8 cellular contexts compared by ENCODE assay signal in the genomic region with DNA sequence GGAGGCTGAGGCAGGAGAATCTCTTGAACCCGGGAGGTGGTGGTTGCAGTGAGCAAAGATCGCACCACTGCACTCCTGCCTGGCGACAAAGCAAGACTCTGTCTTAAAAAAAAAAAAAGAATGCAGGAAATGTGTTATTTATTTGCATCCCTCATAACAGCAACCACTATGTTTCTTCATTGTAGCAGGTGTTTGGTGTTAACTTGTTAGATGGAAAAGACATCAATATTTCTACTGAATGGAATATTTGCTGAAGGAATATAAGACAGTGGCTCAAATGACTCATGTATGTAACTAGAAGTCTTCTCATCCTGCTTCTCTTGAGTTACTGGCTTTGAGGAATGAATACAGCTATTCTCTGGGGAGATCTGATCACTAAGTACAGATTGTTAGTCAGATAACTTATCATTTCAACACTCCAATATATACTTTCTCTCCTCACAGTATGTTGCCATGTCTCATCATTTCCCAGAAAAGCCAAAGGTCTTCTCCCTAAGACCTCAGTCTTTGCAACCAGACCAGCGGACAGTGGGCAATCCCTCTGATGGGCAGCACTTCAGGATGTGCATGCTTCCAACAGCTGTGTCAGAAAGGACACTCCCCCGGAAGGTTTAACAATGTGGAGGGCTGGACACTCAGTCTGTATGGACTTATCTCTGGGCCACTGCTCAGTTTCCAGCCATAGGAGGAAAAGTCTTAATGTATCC.
DNase-seq lines count a peak whose midpoint lies in the region; ATAC-seq and TF ChIP-seq lines count a peak whose summit lies in the region.

No MANE protein-coding gene starts in this region.

- ATAC-seq in mucosa of descending colon (peak; percentile 64), HG02588 (IDR thresholded peaks at IDR 0.05; ENCODE audit: unreplicated experiment) (no peak)

- H3K27ac Mint-ChIP-seq in endodermal cell: no peak overlapping the region

- H3K36me3 Mint-ChIP-seq in endodermal cell (ENCODE audit: low read depth): peaks cover 6% of the 10 kb centered on the region

- H3K27me3 ChIP-seq in HL-60 (ENCODE audit: insufficient read depth, poor library complexity, severe bottlenecking) (no peaks in the 10 kb centered on the region), endodermal cell (ENCODE audit: control insufficient read depth, insufficient read depth, low read length, poor library complexity, severe bottlenecking) (peaks cover under 1% of the 10 kb centered on the region), MG63 (no peaks in the 10 kb centered on the region)

- DNase-seq in EH (ENCODE audit: low read depth) (peak; percentile 70), HL-60 (ENCODE audit: low read depth in 1 of 2, low spot score in 1 of 2) (no peak), mucosa of descending colon (no peak), endodermal cell (no peak), coronary artery (ENCODE audit: low spot score) (no peak), MG63 (no peak)
- DNase-seq in activated T-cell treated with anti-CD3 and anti-CD28 coated beads, Interleukin-2, amount 50 U/mL, for 48 hours: peak; percentile 50 to 54

- TF ChIP-seq CTCF in HL-60 (IDR thresholded peaks at IDR 0.05; ENCODE audit: insufficient read depth, low read length): no peak
- no peak for TF ChIP-seq CTCF in mucosa of descending colon (IDR thresholded peaks at IDR 0.05)
- no peak for TF ChIP-seq CTCF in endodermal cell (conservative IDR thresholded peaks at IDR 0.05)
- no peak for TF ChIP-seq CTCF in coronary artery (IDR thresholded peaks at IDR 0.05)

- H3K4me1 Mint-ChIP-seq in endodermal cell: peaks cover 9% of the 10 kb centered on the region

- intact Hi-C loops in mucosa of descending colon (cut with DNase I, micrococcal nuclease): loop anchor here in 1 of 2 donors (1.0 kb wide), 1 partner anchor 197 kb away; no protein-coding TSS in a partner anchor

- H3K9me3 ChIP-seq in mucosa of descending colon: no peaks in the 10 kb centered on the region
- no peaks in the 10 kb centered on the region for H3K9me3 ChIP-seq in endodermal cell (ENCODE audit: control insufficient read depth, low read length)
- no peaks in the 10 kb centered on the region for H3K9me3 ChIP-seq in MG63

- peaks cover 5% of the 10 kb centered on the region for H3K9me3 Mint-ChIP-seq in endodermal cell

- H3K27me3 Mint-ChIP-seq in endodermal cell (ENCODE audit: insufficient read depth): peaks cover under 1% of the 10 kb centered on the region

- H3K4me3 ChIP-seq in HL-60 (replicated peaks; ENCODE audit: insufficient read depth, low read length) (no peak overlapping the region), mucosa of descending colon (no peak overlapping the region), endodermal cell (ENCODE audit: low read length) (no peak overlapping the region), coronary artery (no peak overlapping the region), MG63 (no peak overlapping the region)

- no peak overlapping the region for H3K4me3 Mint-ChIP-seq in endodermal cell

- no peak overlapping the region for H3K9ac ChIP-seq in endodermal cell (ENCODE audit: extremely low read depth, low read length, poor library complexity, severe bottlenecking)

- H3K36me3 ChIP-seq in mucosa of descending colon (ENCODE audit: low read depth) (no peaks in the 10 kb centered on the region), endodermal cell (ENCODE audit: control insufficient read depth, insufficient read depth, low read length) (no peaks in the 10 kb centered on the region), MG63 (peaks cover 3% of the 10 kb centered on the region)

- WGBS in endodermal cell (ENCODE audit: insufficient coverage in 1 of 2, insufficient read length in 1 of 2), 2 experiments: 90 to 94% methylated on average over 4 to 5 of the region's 5 CpGs

- peaks cover 22% of the 10 kb centered on the region for H3K4me1 ChIP-seq in mucosa of descending colon (ENCODE audit: low read depth)
- no peaks in the 10 kb centered on the region for H3K4me1 ChIP-seq in endodermal cell (ENCODE audit: control insufficient read depth, insufficient read depth, low read length)

- H3K27ac ChIP-seq in HL-60 (replicated peaks) (peak overlapping the region; percentile 6; the same call in 1 of the 2 replicates), endodermal cell (ENCODE audit: low read depth, low read length) (no peak overlapping the region), coronary artery (no peak overlapping the region)

Comparison
In these comparisons a context has a peak if more than half of its experiments do, and no peak if none do; other contexts are left out.
1. DNase-seq: peak in EH (single experiment) and activated T-cell treated with anti-CD3 and anti-CD28 coated beads, Interleukin-2, amount 50 U/mL, for 48 hours (2 of 2); none in HL-60 (0 of 2), mucosa of descending colon (0 of 3), endodermal cell (single experiment), coronary artery (single experiment) and MG63 (single experiment).